ENCODE assay signal across 8 cellular contexts in genomic region chr6:138146544-138146943, GRCh38. TPM values are rescaled to one million over a fixed set of nuclear protein-coding genes. Genes with fewer than 3 reads are reported as not detected.
"Had no signal": no experiment of that assay in that cellular context is flagged by ENCODE, and none has a peak within 500 bp of the region (broad histone marks: within the 10 kb centered on the region; RNA-seq: fewer than 3 reads in every experiment).

No MANE protein-coding gene starts in this region.

- H3K4me3 Mint-ChIP-seq: HFFc6, IgD-negative memory B cell had no signal

- H3K27ac Mint-ChIP-seq: HFFc6, IgD-negative memory B cell had no signal

- H3K9me3 ChIP-seq: HAP-1 had no signal

- H3K4me1 ChIP-seq: HAP-1 had no signal

- H3K4me3 ChIP-seq: HAP-1 had no signal

- FAIRE-seq: H54, HTR-8/SVneo had no signal

- DNase-seq: GOT3, HFFc6, KG1 had no signal

- H3K36me3 ChIP-seq: HAP-1 had no signal

- H3K36me3 Mint-ChIP-seq: IgD-negative memory B cell had no signal

- H3K9me3 Mint-ChIP-seq: HFFc6 had no signal

- ATAC-seq: HCT116 had no signal

RNA-seq across cellular contexts. Expression of gene ARFGEF3, which starts 15.2 kb away (rescaled TPM):
- polyA plus RNA-seq: IgD-negative memory B cell had no signal
